In genomic region chr17:33297643-33298042, GRCh38 we compare ENCODE assay signal across 24 cellular contexts. TPM values are rescaled to one million over a fixed set of nuclear protein-coding genes. Genes with fewer than 3 reads are reported as not detected.
"Had no signal": no experiment of that assay in that cellular context is flagged by ENCODE, and none has a peak within 500 bp of the region (broad histone marks: within the 10 kb centered on the region; RNA-seq: fewer than 3 reads in every experiment).

No MANE protein-coding gene starts in this region.

- H3K27ac ChIP-seq: coronary artery, dorsolateral prefrontal cortex, esophagus muscularis mucosa, foreskin keratinocyte, gastroesophageal sphincter, heart left ventricle, hepatocyte, left lung, lower lobe of right lung had no signal

- ATAC-seq: foreskin keratinocyte; gastroesophageal sphincter; heart left ventricle; left cardiac atrium; left lung; left ventricle myocardium superior; lower lobe of right lung; mucosa of descending colon; naive thymus-derived CD8-positive, alpha-beta T cell had no signal

- FAIRE-seq: endothelial cell of umbilical vein, frontal cortex, keratinocyte had no signal

- H3K4me3 ChIP-seq: coronary artery, dorsolateral prefrontal cortex, esophagus muscularis mucosa, gastroesophageal sphincter, heart left ventricle, hepatocyte, left lung, lower lobe of right lung, mucosa of descending colon had no signal

- H3K9me3 ChIP-seq: left lung, lower lobe of right lung, mucosa of descending colon had no signal

- H3K36me3 ChIP-seq: esophagus muscularis mucosa, gastroesophageal sphincter, heart left ventricle, left lung, lower lobe of right lung had no signal

- H3K4me1 ChIP-seq: foreskin keratinocyte had no signal

- DNase-seq: dermis blood vessel endothelial cell; dorsolateral prefrontal cortex; effector CD4-positive, alpha-beta T cell; effector memory CD4-positive, alpha-beta T cell; foreskin keratinocyte; heart left ventricle; hypothalamus; immature natural killer cell; left cardiac atrium; left lung; left ventricle myocardium superior; lower lobe of right lung; mesenchymal stem cell; mucosa of descending colon; naive B cell; naive thymus-derived CD8-positive, alpha-beta T cell had no signal

- H3K4me2 ChIP-seq: hepatocyte had no signal

RNA-seq across cellular contexts. Expression of gene ASIC2, which starts 4.5 kb away (rescaled TPM):
- polyA plus RNA-seq: endothelial cell of umbilical vein; esophagus; heart left ventricle; immature natural killer cell; keratinocyte; naive thymus-derived CD8-positive, alpha-beta T cell had no signal
